25 cellular contexts compared by ENCODE assay signal in genomic region chr21:43289442-43289841, GRCh38.
DNase-seq lines count a peak whose midpoint lies in the region; ATAC-seq and TF ChIP-seq lines count a peak whose summit lies in the region.
"Had no signal": no experiment of that assay in that cellular context is flagged by ENCODE, and none has a peak within 500 bp of the region (broad histone marks: within the 10 kb centered on the region; RNA-seq: fewer than 3 reads in every experiment).

No MANE protein-coding gene starts in this region.

- H3K27me3 ChIP-seq in right atrium auricular region: no peaks in the 10 kb centered on the region
- H3K27me3 ChIP-seq in Karpas-422 (ENCODE audit: low read length): no peaks in the 10 kb centered on the region
- H3K27me3 ChIP-seq in mesendoderm (ENCODE audit: insufficient read depth, low read length, poor library complexity): no peaks in the 10 kb centered on the region
- H3K27me3 ChIP-seq: Peyer's patch, SJCRH30 had no signal

- no peaks in the 10 kb centered on the region for H4K20me1 ChIP-seq in Karpas-422 (ENCODE audit: insufficient read depth, low read depth, low read length)

- H3K79me1 ChIP-seq in mesendoderm (ENCODE audit: low read length): no peaks in the 10 kb centered on the region

- peaks cover 1% of the 10 kb centered on the region for H3K27me3 Mint-ChIP-seq in endothelial cell (ENCODE audit: unreplicated experiment)

- no peaks in the 10 kb centered on the region for H3K9me3 Mint-ChIP-seq in endothelial cell (ENCODE audit: unreplicated experiment)

- ATAC-seq in Right ventricle myocardium superior (ENCODE audit: poor library complexity) (no peak), HG02870 (IDR thresholded peaks at IDR 0.05; ENCODE audit: unreplicated experiment) (no peak)

- H2BK15ac ChIP-seq in mesendoderm (replicated peaks; ENCODE audit: low read depth): no peak overlapping the region

- H3K27ac Mint-ChIP-seq in endothelial cell (ENCODE audit: unreplicated experiment): peak overlapping the region; percentile 36
- H3K27ac Mint-ChIP-seq: CD14-positive monocyte; CD8-positive, alpha-beta memory T cell had no signal

- no peaks in the 10 kb centered on the region for H3K79me2 ChIP-seq in Karpas-422 (ENCODE audit: low read length)
- H3K79me2 ChIP-seq in mesendoderm (ENCODE audit: control insufficient read depth, insufficient read depth, low read length): no peaks in the 10 kb centered on the region

- no peak overlapping the region for H3K56ac ChIP-seq in mesendoderm (ENCODE audit: low read length)

- no peak overlapping the region for H3K23ac ChIP-seq in mesendoderm (ENCODE audit: low read length)

- no CpG with 5 or more reads among the region's 2 CpGs for WGBS in mesendoderm (ENCODE audit: extremely low coverage, insufficient coverage, low lambda C conversion rate)

- H3K36me3 ChIP-seq in right atrium auricular region: no peaks in the 10 kb centered on the region
- H3K36me3 ChIP-seq in Karpas-422 (ENCODE audit: insufficient read depth, low read length): no peaks in the 10 kb centered on the region
- no peaks in the 10 kb centered on the region for H3K36me3 ChIP-seq in mesendoderm (ENCODE audit: control insufficient read depth, insufficient read depth, low read length)
- H3K36me3 ChIP-seq: Peyer's patch, SJCRH30 had no signal

- H2BK5ac ChIP-seq in mesendoderm (ENCODE audit: low read length): no peak overlapping the region

- no peak for TF ChIP-seq CTCF in right atrium auricular region (IDR thresholded peaks at IDR 0.05)
- no peak for TF ChIP-seq CTCF in endothelial cell (IDR thresholded peaks at IDR 0.05; ENCODE audit: unreplicated experiment)

- no peak overlapping the region for H3K4ac ChIP-seq in mesendoderm (ENCODE audit: low read depth, low read length)

- H3K18ac ChIP-seq in mesendoderm (ENCODE audit: low read length): no peak overlapping the region

- no peak overlapping the region for H2AK5ac ChIP-seq in mesendoderm (ENCODE audit: low read length)

- no peak overlapping the region for H2BK120ac ChIP-seq in mesendoderm (ENCODE audit: low read depth, low read length)

- H3K4me1 Mint-ChIP-seq in endothelial cell (ENCODE audit: unreplicated experiment): no peaks in the 10 kb centered on the region
- H3K4me1 Mint-ChIP-seq: CD14-positive monocyte had no signal

- H3K4me2 ChIP-seq in Karpas-422 (ENCODE audit: low read depth, low read length, poor library complexity, severe bottlenecking) (peak overlapping the region; percentile 72), mesendoderm (ENCODE audit: low read length) (no peak overlapping the region)

- H3K4me3 Mint-ChIP-seq in endothelial cell (ENCODE audit: unreplicated experiment): no peak overlapping the region
- H3K4me3 Mint-ChIP-seq: CD14-positive monocyte; CD8-positive, alpha-beta memory T cell had no signal

- no peaks in the 10 kb centered on the region for H3K9me2 ChIP-seq in Karpas-422 (replicated peaks; ENCODE audit: insufficient read depth, low read length)

- H3K27ac ChIP-seq in right atrium auricular region (no peak overlapping the region), Karpas-422 (ENCODE audit: low read length) (peak overlapping the region; percentile 96), mesendoderm (ENCODE audit: low read depth, low read length) (no peak overlapping the region)
- H3K27ac ChIP-seq: Peyer's patch, SJCRH30 had no signal

- no peaks in the 10 kb centered on the region for H3K36me3 Mint-ChIP-seq in endothelial cell (ENCODE audit: low read depth, unreplicated experiment)
- H3K36me3 Mint-ChIP-seq: CD14-positive monocyte had no signal

- H3K4me1 ChIP-seq in right atrium auricular region (no peaks in the 10 kb centered on the region), Karpas-422 (ENCODE audit: low read length) (peaks cover 64% of the 10 kb centered on the region), mesendoderm (ENCODE audit: control insufficient read depth, low read depth, low read length) (no peaks in the 10 kb centered on the region)

- no peaks in the 10 kb centered on the region for H3K9me3 ChIP-seq in right atrium auricular region
- H3K9me3 ChIP-seq in Karpas-422 (ENCODE audit: low read length): no peaks in the 10 kb centered on the region
- H3K9me3 ChIP-seq: Peyer's patch, SJCRH30 had no signal

- no peak overlapping the region for H4K5ac ChIP-seq in mesendoderm (ENCODE audit: low read length)

- H2AFZ ChIP-seq in Karpas-422 (ENCODE audit: low read length): no peak overlapping the region

- intact Hi-C loops in Right ventricle myocardium superior (cut with DNase I): no loop called here

- DNase-seq in Right ventricle myocardium superior: peak; percentile 26
- no peak for DNase-seq in right atrium auricular region (ENCODE audit: low spot score)
- no peak for DNase-seq in Karpas-422
- no peak for DNase-seq in endothelial cell (ENCODE audit: low spot score)
- no peak for DNase-seq in stimulated activated CD4-positive, alpha-beta T cell treated with anti-CD3 and anti-CD28 coated beads, Interleukin-4, amount 100 ng/mL, for 1 hour
- DNase-seq in mesendoderm: no peak
- DNase-seq: DMS 273 treated with DMSO at 0.1 percent for 48 hours, DMS79, GF-D8, GOT3, HCEC 1CT, Kasumi-1, NCI-H1436, NCI-H187, NCI-H2081 treated with DMSO at 0.1 percent for 48 hours, NCI-H2171, NCI-H226, NCI-H510A, NCI-H69, OCI-M1, Peyer's patch, SJCRH30 had no signal

- H3K4me3 ChIP-seq in right atrium auricular region: no peak overlapping the region
- no peak overlapping the region for H3K4me3 ChIP-seq in Karpas-422 (ENCODE audit: low read length)
- no peak overlapping the region for H3K4me3 ChIP-seq in mesendoderm (ENCODE audit: low read length)
- H3K4me3 ChIP-seq: Peyer's patch, SJCRH30 had no signal

- no peak overlapping the region for H4K8ac ChIP-seq in mesendoderm (ENCODE audit: low read depth, low read length)

- H3K9ac ChIP-seq in Karpas-422 (ENCODE audit: low read length) (peak overlapping the region; percentile 73; the same call in 1 of the 2 replicates), mesendoderm (ENCODE audit: low read length) (no peak overlapping the region)
